In genomic region chr2:183063083-183063482, GRCh38 we compare ENCODE assay signal across 10 cellular contexts. TPM values are rescaled to one million over a fixed set of nuclear protein-coding genes. Genes with fewer than 3 reads are reported as not detected.
DNase-seq lines count a peak whose midpoint lies in the region; ATAC-seq and TF ChIP-seq lines count a peak whose summit lies in the region.
"Had no signal": no experiment of that assay in that cellular context is flagged by ENCODE, and none has a peak within 500 bp of the region (broad histone marks: within the 10 kb centered on the region; RNA-seq: fewer than 3 reads in every experiment).

No MANE protein-coding gene starts in this region.

- ATAC-seq in GM18511 (IDR thresholded peaks at IDR 0.05; ENCODE audit: unreplicated experiment): peak; percentile 77
- ATAC-seq in HG03103 (IDR thresholded peaks at IDR 0.05; ENCODE audit: low read depth, unreplicated experiment): peak; percentile 90
- ATAC-seq in activated T-cell treated with anti-CD3 and anti-CD28 coated beads, Interleukin-2, amount 50 U/mL, for 4 hours: no peak

- no peak overlapping the region for H3K4me3 Mint-ChIP-seq in activated T-cell treated with anti-CD3 and anti-CD28 coated beads, Interleukin-2, amount 50 U/mL, for 4 hours

- H3K4me3 ChIP-seq in adipocyte (ENCODE audit: low read length): no peak overlapping the region
- peak overlapping the region; percentile 0 for H3K4me3 ChIP-seq in neural cell (ENCODE audit: low read length)
- H3K4me3 ChIP-seq in H7 (ENCODE audit: insufficient read depth, low read depth, low read length): no peak overlapping the region

- no peaks in the 10 kb centered on the region for H3K36me3 ChIP-seq in adipocyte (ENCODE audit: control insufficient read depth, insufficient read depth, low read length, severe bottlenecking)
- no peaks in the 10 kb centered on the region for H3K36me3 ChIP-seq in neural cell (ENCODE audit: insufficient read depth, low read length)
- no peaks in the 10 kb centered on the region for H3K36me3 ChIP-seq in H7 (replicated peaks; ENCODE audit: control insufficient read depth, insufficient read depth, low read length)

- H3K79me2 ChIP-seq in neural cell (replicated peaks; ENCODE audit: insufficient read depth, low read length): no peaks in the 10 kb centered on the region

- TF ChIP-seq EP300 in neural cell (conservative IDR thresholded peaks at IDR 0.05; ENCODE audit: poor library complexity, severe bottlenecking): no peak

- no peak for TF ChIP-seq RAD21 in neural cell (conservative IDR thresholded peaks at IDR 0.05)

- no peaks in the 10 kb centered on the region for H3K9me3 ChIP-seq in adipocyte (ENCODE audit: control insufficient read depth, low read length)
- H3K9me3 ChIP-seq in neural cell (ENCODE audit: low read length): no peaks in the 10 kb centered on the region

- DNase-seq in adipocyte (ENCODE audit: low read depth) (peak; percentile 36), H7 (no peak), kidney glomerular epithelial cell (lab: John Stamatoyannopoulos, UW) (no peak)
- no peak for DNase-seq in stimulated activated CD8-positive, alpha-beta memory T cell treated with anti-CD3 and anti-CD28 coated beads, Interleukin-4, amount 100 ng/mL, for 48 hours
- no peak for DNase-seq in activated T-cell treated with anti-CD3 and anti-CD28 coated beads, Interleukin-2, amount 50 U/mL, for 4 hours
- DNase-seq: NCI-H446 treated with DMSO at 0.1 percent for 48 hours; stimulated activated CD4-positive, alpha-beta T cell treated with anti-CD3 and anti-CD28 coated beads, Interleukin-4, amount 100 ng/mL, for 1 hour had no signal

- TF ChIP-seq CTCF in neural cell (IDR thresholded peaks at IDR 0.05; ENCODE audit: poor library complexity, severe bottlenecking): no peak

- no peaks in the 10 kb centered on the region for H3K9me3 Mint-ChIP-seq in activated T-cell treated with anti-CD3 and anti-CD28 coated beads, Interleukin-2, amount 50 U/mL, for 4 hours

- H3K36me3 Mint-ChIP-seq in activated T-cell treated with anti-CD3 and anti-CD28 coated beads, Interleukin-2, amount 50 U/mL, for 4 hours (ENCODE audit: insufficient read depth): no peaks in the 10 kb centered on the region

- no peak overlapping the region for H3K9ac ChIP-seq in adipocyte (ENCODE audit: low read length)
- no peak overlapping the region for H3K9ac ChIP-seq in neural cell (ENCODE audit: low read length)

- no peaks in the 10 kb centered on the region for H3K9me2 ChIP-seq in neural cell (ENCODE audit: insufficient read depth, low read length)

- H4K20me1 ChIP-seq in neural cell (ENCODE audit: insufficient read depth): no peaks in the 10 kb centered on the region

- H3F3A ChIP-seq in neural cell (ENCODE audit: insufficient read depth, low read length, poor library complexity, severe bottlenecking): no peaks in the 10 kb centered on the region

- no peaks in the 10 kb centered on the region for H3K27me3 ChIP-seq in adipocyte (replicated peaks; ENCODE audit: control insufficient read depth, insufficient read depth, low read length)
- no peaks in the 10 kb centered on the region for H3K27me3 ChIP-seq in neural cell (ENCODE audit: insufficient read depth, low read depth, low read length)
- H3K27me3 ChIP-seq in H7 (ENCODE audit: control insufficient read depth, insufficient read depth, low read length): no peaks in the 10 kb centered on the region

- H3K27me3 Mint-ChIP-seq in activated T-cell treated with anti-CD3 and anti-CD28 coated beads, Interleukin-2, amount 50 U/mL, for 4 hours (ENCODE audit: low read depth): peaks cover 25% of the 10 kb centered on the region

- H2AFZ ChIP-seq in neural cell (ENCODE audit: low read depth, low read length): no peak overlapping the region

- no peak overlapping the region for H3K4me2 ChIP-seq in neural cell (ENCODE audit: low read length)

- peak overlapping the region; percentile 54 for H3K27ac ChIP-seq in neural cell (ENCODE audit: low read length)

- H3K4me1 Mint-ChIP-seq in activated T-cell treated with anti-CD3 and anti-CD28 coated beads, Interleukin-2, amount 50 U/mL, for 4 hours (ENCODE audit: low read depth): peaks cover 2% of the 10 kb centered on the region

- peaks cover 11% of the 10 kb centered on the region for H3K4me1 ChIP-seq in adipocyte (ENCODE audit: control insufficient read depth, insufficient read depth, low read length)

TF ChIP-seq in neural cell, 6 proteins besides CTCF, POLR2A, EP300 and RAD21:
- TF ChIP-seq POLR2AphosphoS5 (IDR thresholded peaks at IDR 0.05) (peak; percentile 20), REST (IDR thresholded peaks at IDR 0.05; ENCODE audit: borderline replicate concordance) (no peak)

RNA-seq across cellular contexts. Expression of gene DUSP19, which starts 15.5 kb away (rescaled TPM):
- 5.6 and 7.7 TPM in 2 replicates for polyA plus RNA-seq in neural cell
- polyA minus RNA-seq in neural cell: 7.5 and 8.1 TPM in 2 replicates
- total RNA-seq in H7 (2014; rRNA removed; shearing (Covaris generic)): 0.66 and 1.3 TPM in 2 replicates
- 1 to 10 TPM; 1.2 to 2.5 (median 2.2) TPM for total RNA-seq in activated T-cell treated with anti-CD3 and anti-CD28 coated beads, Interleukin-2, amount 50 U/mL, for 4 hours

RNA-seq across cellular contexts. Expression of gene NCKAP1, which starts 24.8 kb away (rescaled TPM):
- polyA plus RNA-seq in neural cell: 124 and 127 TPM in 2 replicates
- 199 and 286 TPM in 2 replicates for polyA minus RNA-seq in neural cell
- total RNA-seq in H7 (2014; rRNA removed; shearing (Covaris generic)): 135 and 178 TPM in 2 replicates
- total RNA-seq in activated T-cell treated with anti-CD3 and anti-CD28 coated beads, Interleukin-2, amount 50 U/mL, for 4 hours: 10 to 100 TPM in 1 of 3 donors, 1 to 10 TPM in 2; 8.2 to 13.0 (median 8.3) TPM

Comparison
In these comparisons a context has a peak if more than half of its experiments do, and no peak if none do; other contexts are left out.
1. ATAC-seq: peak in GM18511 (single experiment) and HG03103 (single experiment); none in activated T-cell treated with anti-CD3 and anti-CD28 coated beads, Interleukin-2, amount 50 U/mL, for 4 hours (0 of 2).